28 cellular contexts compared by ENCODE assay signal in the genomic region with DNA sequence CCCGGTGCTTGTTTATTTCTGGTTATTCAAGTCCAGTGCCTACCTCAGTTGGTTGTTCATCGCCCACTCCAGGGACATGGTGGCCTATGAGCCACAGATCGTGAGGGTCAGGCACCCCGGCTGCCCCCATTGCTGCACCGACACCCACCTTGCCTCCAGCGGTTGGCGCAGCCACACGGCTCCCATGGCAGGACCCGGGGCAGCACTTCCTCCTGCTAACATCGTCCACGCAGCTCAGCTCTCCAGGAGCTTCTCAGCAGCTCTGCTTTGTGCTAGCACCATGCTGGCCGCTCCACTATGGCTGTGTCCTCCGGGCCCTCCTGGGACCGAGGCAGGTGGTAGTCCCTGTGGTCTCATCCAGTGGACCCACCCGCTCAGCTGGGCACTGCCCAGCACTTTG. TPM values are rescaled to one million over a fixed set of nuclear protein-coding genes. Genes with fewer than 3 reads are reported as not detected.
"Had no signal": no experiment of that assay in that cellular context is flagged by ENCODE, and none has a peak within 500 bp of the region (broad histone marks: within the 10 kb centered on the region; RNA-seq: fewer than 3 reads in every experiment).

No MANE protein-coding gene starts in this region.

- ATAC-seq: stimulated activated effector memory CD8-positive, alpha-beta T cell treated with anti-CD3 and anti-CD28 coated beads, Interleukin-12 subunit alpha, Interleukin-12 subunit beta, amount 100 ng/mL, for 72 hours; stimulated activated memory B cell treated with anti-CD40 and anti-IgM and Interleukin-4, amounts not matched to agents 10 μg/mL and 1 μg/mL and 100 μg/mL, for 72 hours; stimulated activated naive B cell treated with anti-CD40 and anti-IgM and Interleukin-4, amounts not matched to agents 10 μg/mL and 1 μg/mL and 100 μg/mL, for 72 hours; stimulated activated naive CD8-positive, alpha-beta T cell treated with anti-CD3 and anti-CD28 coated beads, Interleukin-15, amount 100 ng/mL, for 72 hours; stimulated activated naive CD8-positive, alpha-beta T cell treated with anti-CD3 and anti-CD28 coated beads, Interleukin-15, Interleukin-2, amounts not matched to agents 100 U/mL and 50 U/mL, for 24 hours; upper lobe of right lung had no signal

- H3K4me3 Mint-ChIP-seq: stimulated activated effector memory CD8-positive, alpha-beta T cell treated with anti-CD3 and anti-CD28 coated beads, Interleukin-12 subunit alpha, Interleukin-12 subunit beta, amount 100 ng/mL, for 72 hours; stimulated activated memory B cell treated with anti-CD40 and anti-IgM and Interleukin-4, amounts not matched to agents 10 μg/mL and 1 μg/mL and 100 μg/mL, for 72 hours; stimulated activated naive B cell treated with anti-CD40 and anti-IgM and Interleukin-4, amounts not matched to agents 10 μg/mL and 1 μg/mL and 100 μg/mL, for 72 hours; stimulated activated naive CD8-positive, alpha-beta T cell treated with anti-CD3 and anti-CD28 coated beads, Interleukin-15, amount 100 ng/mL, for 72 hours; stimulated activated naive CD8-positive, alpha-beta T cell treated with anti-CD3 and anti-CD28 coated beads, Interleukin-15, Interleukin-2, amounts not matched to agents 100 ng/mL and 50 ng/mL, for 24 hours; type B pancreatic cell had no signal

- H3K4me3 ChIP-seq: stomach, suprapubic skin, testis, thoracic aorta, thyroid gland, tibial artery, tibial nerve, transverse colon, upper lobe of left lung, upper lobe of right lung, uterus, vagina had no signal

- H3K4me1 ChIP-seq: stomach, thyroid gland, tibial artery, tibial nerve, transverse colon, upper lobe of left lung, upper lobe of right lung, uterus, vagina had no signal

- H3K36me3 Mint-ChIP-seq: stimulated activated effector memory CD8-positive, alpha-beta T cell treated with anti-CD3 and anti-CD28 coated beads, Interleukin-12 subunit alpha, Interleukin-12 subunit beta, amount 100 ng/mL, for 72 hours; stimulated activated memory B cell treated with anti-CD40 and anti-IgM and Interleukin-4, amounts not matched to agents 10 μg/mL and 1 μg/mL and 100 μg/mL, for 72 hours; stimulated activated naive B cell treated with anti-CD40 and anti-IgM and Interleukin-4, amounts not matched to agents 10 μg/mL and 1 μg/mL and 100 μg/mL, for 72 hours; type B pancreatic cell had no signal

- H3K27ac ChIP-seq: stomach, suprapubic skin, testis, thoracic aorta, thyroid gland, tibial artery, tibial nerve, transverse colon, upper lobe of left lung, upper lobe of right lung, uterus, vagina had no signal

- H3K27me3 ChIP-seq: testis, thyroid gland, tibial nerve, transverse colon, upper lobe of left lung, upper lobe of right lung, uterus, vagina had no signal

- H3K9me3 ChIP-seq: suprapubic skin, testis, thyroid gland, transverse colon, upper lobe of left lung, upper lobe of right lung, uterus, vagina had no signal

- H3K27ac Mint-ChIP-seq: stimulated activated effector memory CD8-positive, alpha-beta T cell treated with anti-CD3 and anti-CD28 coated beads, Interleukin-12 subunit alpha, Interleukin-12 subunit beta, amount 100 ng/mL, for 72 hours; stimulated activated memory B cell treated with anti-CD40 and anti-IgM and Interleukin-4, amounts not matched to agents 10 μg/mL and 1 μg/mL and 100 μg/mL, for 72 hours; stimulated activated naive B cell treated with anti-CD40 and anti-IgM and Interleukin-4, amounts not matched to agents 10 μg/mL and 1 μg/mL and 100 μg/mL, for 72 hours; stimulated activated naive CD8-positive, alpha-beta T cell treated with anti-CD3 and anti-CD28 coated beads, Interleukin-15, amount 100 ng/mL, for 72 hours; stimulated activated naive CD8-positive, alpha-beta T cell treated with anti-CD3 and anti-CD28 coated beads, Interleukin-15, Interleukin-2, amounts not matched to agents 100 ng/mL and 50 ng/mL, for 24 hours; type B pancreatic cell had no signal

- H3K4me1 Mint-ChIP-seq: stimulated activated effector memory CD8-positive, alpha-beta T cell treated with anti-CD3 and anti-CD28 coated beads, Interleukin-12 subunit alpha, Interleukin-12 subunit beta, amount 100 ng/mL, for 72 hours; stimulated activated memory B cell treated with anti-CD40 and anti-IgM and Interleukin-4, amounts not matched to agents 10 μg/mL and 1 μg/mL and 100 μg/mL, for 72 hours; stimulated activated naive B cell treated with anti-CD40 and anti-IgM and Interleukin-4, amounts not matched to agents 10 μg/mL and 1 μg/mL and 100 μg/mL, for 72 hours; stimulated activated naive CD8-positive, alpha-beta T cell treated with anti-CD3 and anti-CD28 coated beads, Interleukin-15, amount 100 ng/mL, for 72 hours had no signal

- H3K36me3 ChIP-seq: stomach, suprapubic skin, thoracic aorta, thyroid gland, tibial artery, tibial nerve, transverse colon, upper lobe of left lung, upper lobe of right lung, uterus, vagina had no signal

- DNase-seq: stimulated activated CD4-positive, alpha-beta T cell treated with anti-CD3 and anti-CD28 coated beads, Interleukin-2, amount 100 ng/mL, for 48 hours; stimulated activated CD4-positive, alpha-beta T cell treated with anti-CD3 and anti-CD28 coated beads, Interleukin-4, amount 100 ng/mL, for 1 hour; stimulated activated CD4-positive, alpha-beta T cell treated with anti-CD3 and anti-CD28 coated beads, Interleukin-4, amount 100 ng/mL, for 24 hours; stimulated activated CD4-positive, alpha-beta T cell treated with anti-CD3 and anti-CD28 coated beads, Interleukin-4, amount 100 ng/mL, for 4 hours; stimulated activated CD8-positive, alpha-beta memory T cell treated with anti-CD3 and anti-CD28 coated beads, Interleukin-4, amount 100 ng/mL, for 48 hours; stimulated activated naive B cell treated with anti-CD40 and anti-IgM and Interleukin-4, amounts not matched to agents 10 μg/mL and 1 μg/mL and 100 μg/mL, for 72 hours; stimulated activated naive CD4-positive, alpha-beta T cell; stimulated activated naive CD4-positive, alpha-beta T cell treated with Interleukin-2 at 50 U/mL for 16 hours; stimulated activated naive CD8-positive, alpha-beta T cell treated with anti-CD3 and anti-CD28 coated beads, Interleukin-15, amount 100 ng/mL, for 72 hours; stimulated activated naive CD8-positive, alpha-beta T cell treated with anti-CD3 and anti-CD28 coated beads, Interleukin-15, Interleukin-2, amounts not matched to agents 100 U/mL and 50 U/mL, for 24 hours; stomach; substantia nigra; testis; thyroid gland; tibial artery; transverse colon; trophoblast cell; upper lobe of right lung; uterus had no signal

- H3K9me3 Mint-ChIP-seq: stimulated activated effector memory CD8-positive, alpha-beta T cell treated with anti-CD3 and anti-CD28 coated beads, Interleukin-12 subunit alpha, Interleukin-12 subunit beta, amount 100 ng/mL, for 72 hours; stimulated activated memory B cell treated with anti-CD40 and anti-IgM and Interleukin-4, amounts not matched to agents 10 μg/mL and 1 μg/mL and 100 μg/mL, for 72 hours; stimulated activated naive B cell treated with anti-CD40 and anti-IgM and Interleukin-4, amounts not matched to agents 10 μg/mL and 1 μg/mL and 100 μg/mL, for 72 hours; stimulated activated naive CD8-positive, alpha-beta T cell treated with anti-CD3 and anti-CD28 coated beads, Interleukin-15, amount 100 ng/mL, for 72 hours; stimulated activated naive CD8-positive, alpha-beta T cell treated with anti-CD3 and anti-CD28 coated beads, Interleukin-15, Interleukin-2, amounts not matched to agents 100 ng/mL and 50 ng/mL, for 24 hours; type B pancreatic cell had no signal

- H3K27me3 Mint-ChIP-seq: stimulated activated naive CD8-positive, alpha-beta T cell treated with anti-CD3 and anti-CD28 coated beads, Interleukin-15, amount 100 ng/mL, for 72 hours; stimulated activated naive CD8-positive, alpha-beta T cell treated with anti-CD3 and anti-CD28 coated beads, Interleukin-15, Interleukin-2, amounts not matched to agents 100 ng/mL and 50 ng/mL, for 24 hours had no signal

RNA-seq across cellular contexts. Expression of a gene that starts 17.1 kb away (rescaled TPM):
- total RNA-seq: thoracic aorta, transverse colon, vagina had no signal

RNA-seq across cellular contexts. Expression of a gene that starts 32.7 kb away (rescaled TPM):
- total RNA-seq: suprapubic skin, thoracic aorta, tibial nerve, transverse colon, vagina had no signal
- polyA plus RNA-seq: stomach had no signal
